In the genomic region with DNA sequence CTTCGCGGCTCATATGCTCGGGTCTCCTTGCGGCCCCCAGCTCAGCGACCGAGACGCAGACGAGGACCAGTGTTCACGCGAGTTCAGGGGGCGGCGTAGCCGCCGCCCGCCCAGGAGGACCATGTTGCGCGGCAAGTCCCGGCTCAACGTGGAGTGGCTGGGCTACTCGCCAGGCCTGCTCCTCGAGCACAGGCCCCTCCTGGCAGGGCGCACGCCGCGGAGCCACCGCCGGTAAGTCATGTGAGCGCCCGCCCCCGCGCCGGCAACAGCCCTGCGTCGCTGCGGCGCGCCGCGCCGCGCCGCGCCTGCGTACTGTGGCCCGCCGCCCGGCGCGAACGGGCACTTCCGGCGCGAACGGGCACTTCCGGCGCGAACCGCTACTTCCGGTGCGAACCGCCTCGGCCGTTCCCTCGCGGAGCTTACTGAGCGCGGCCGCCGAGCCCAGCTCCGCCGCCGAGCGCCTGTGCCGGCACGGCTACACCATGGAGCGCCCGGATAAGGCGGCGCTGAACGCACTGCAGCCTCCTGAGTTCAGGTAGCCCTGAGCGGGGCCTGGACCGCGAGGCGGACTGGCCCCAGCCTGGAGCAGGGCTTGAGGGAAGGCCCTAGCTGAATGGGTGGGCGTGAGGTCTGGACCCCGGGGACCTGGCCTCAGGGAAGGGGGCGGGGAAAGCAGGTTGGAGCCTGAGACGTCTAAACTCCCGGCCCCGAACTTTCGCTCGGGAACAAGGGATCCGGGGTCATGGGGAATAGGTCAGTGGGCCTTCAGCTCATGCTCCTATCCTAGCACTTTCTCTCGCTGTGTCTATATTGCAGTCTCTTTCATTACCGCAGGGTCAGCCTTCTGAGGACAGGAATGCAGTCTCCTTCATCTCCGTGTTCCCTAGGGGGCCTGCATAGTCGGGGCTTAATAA, we compare ENCODE assay signal across 8 cellular contexts. TPM values are rescaled to one million over a fixed set of nuclear protein-coding genes. Genes with fewer than 3 reads are reported as not detected.
A peak's percentile ranks its signal among the peaks of the same experiment; 100 is the strongest.
DNase-seq lines count a peak whose midpoint lies in the region; ATAC-seq and TF ChIP-seq lines count a peak whose summit lies in the region.

A gene with protein sequence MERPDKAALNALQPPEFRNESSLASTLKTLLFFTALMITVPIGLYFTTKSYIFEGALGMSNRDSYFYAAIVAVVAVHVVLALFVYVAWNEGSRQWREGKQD (plus strand): TSS at position 380 of the 914 bp plus-strand sequence. CDS start 103 bp downstream, at position 483.

- H3K4me2 ChIP-seq in GM23248 (ENCODE audit: unreplicated experiment) (peak within 1 kb of the TSS; percentile 90), Karpas-422 (ENCODE audit: low read depth, low read length, poor library complexity, severe bottlenecking) (peak within 1 kb of the TSS; percentile 68)

- H2AFZ ChIP-seq in GM23248 (peak within 1 kb of the TSS; percentile 93), Karpas-422 (ENCODE audit: low read length) (0 out of 2 replicates have a peak within 1 kb of the TSS, but pooled peaks have one; percentile 40)

- TF ChIP-seq CTCF in RWPE2 (IDR thresholded peaks at IDR 0.05; ENCODE audit: poor library complexity, severe bottlenecking) (no peak), neural crest cell (conservative IDR thresholded peaks at IDR 0.05) (no peak), stomach (IDR thresholded peaks at IDR 0.05) (no peak)

- no peaks in the 10 kb centered on the region for H3K27me3 Mint-ChIP-seq in neural crest cell (ENCODE audit: low read depth)

- H3K27me3 ChIP-seq in GM23248 (replicated peaks; ENCODE audit: insufficient read depth) (no peaks in the 10 kb centered on the region), Karpas-422 (ENCODE audit: low read length) (no peaks in the 10 kb centered on the region), RWPE2 (ENCODE audit: insufficient read depth, poor library complexity, severe bottlenecking) (no peaks in the 10 kb centered on the region), stomach (no peaks in the 10 kb centered on the region)

- H3K36me3 ChIP-seq in GM23248 (ENCODE audit: low read depth): no peaks in the 10 kb centered on the region
- H3K36me3 ChIP-seq in Karpas-422 (ENCODE audit: insufficient read depth, low read length): no peaks in the 10 kb centered on the region
- H3K36me3 ChIP-seq in RWPE2 (ENCODE audit: low read depth): no peaks in the 10 kb centered on the region
- H3K36me3 ChIP-seq in stomach: no peaks in the 10 kb centered on the region

- H3K79me2 ChIP-seq in GM23248 (ENCODE audit: insufficient read depth) (peaks cover 50% of the 10 kb centered on the region), Karpas-422 (ENCODE audit: low read length) (peaks cover 51% of the 10 kb centered on the region)

- intact Hi-C loops in stomach (cut with DNase I; ENCODE audit: low total_unique reads): no loop called here

- peaks cover 6% of the 10 kb centered on the region; the same call in 1 of the 2 replicates for H3F3A ChIP-seq in GM23248 (ENCODE audit: insufficient read depth)

- no peaks in the 10 kb centered on the region for H3K9me3 ChIP-seq in GM23248 (ENCODE audit: low read depth)
- no peaks in the 10 kb centered on the region for H3K9me3 ChIP-seq in Karpas-422 (ENCODE audit: low read length)
- H3K9me3 ChIP-seq in RWPE2 (ENCODE audit: severe bottlenecking): no peaks in the 10 kb centered on the region
- no peaks in the 10 kb centered on the region for H3K9me3 ChIP-seq in stomach

- H3K4me1 Mint-ChIP-seq in neural crest cell: peaks cover 45% of the 10 kb centered on the region

- H3K9ac ChIP-seq in GM23248 (peak within 1 kb of the TSS; percentile 95), Karpas-422 (ENCODE audit: low read length) (peak within 1 kb of the TSS; percentile 93)

- TF ChIP-seq POLR2A in stomach (IDR thresholded peaks at IDR 0.05): no peak

- H3K27ac Mint-ChIP-seq in neural crest cell (ENCODE audit: unreplicated experiment): peak within 1 kb of the TSS; percentile 94

- H3K4me1 ChIP-seq in GM23248 (ENCODE audit: insufficient read depth) (peaks cover 21% of the 10 kb centered on the region), Karpas-422 (ENCODE audit: low read length) (peaks cover 37% of the 10 kb centered on the region), RWPE2 (ENCODE audit: insufficient read depth, poor library complexity, severe bottlenecking) (no peaks in the 10 kb centered on the region), stomach (peaks cover 0 to 39% (median 21%) of the 10 kb centered on the region in 4 donors)

- no peak for TF ChIP-seq EP300 in stomach (IDR thresholded peaks at IDR 0.05)

- ATAC-seq in RWPE2 (ENCODE audit: low read depth): peak; percentile 87

- WGBS in GM23248 (ENCODE audit: low coverage in 1 of 2, low lambda C conversion rate in 2 of 2, missing lambda C conversion rate in 2 of 2), 2 experiments: 0 to 1% methylated on average over 43 of the region's 97 CpGs
- 0 to 39% (median 6%) methylated on average over 7 to 94 of the region's 97 CpGs for WGBS in stomach, 5 donors

- H3K9me2 ChIP-seq in GM23248 (ENCODE audit: insufficient read depth) (no peaks in the 10 kb centered on the region), Karpas-422 (replicated peaks; ENCODE audit: insufficient read depth, low read length) (no peaks in the 10 kb centered on the region; the same call in 1 of the 2 replicates)

- H3K27ac ChIP-seq in GM23248 (peak within 1 kb of the TSS; percentile 98), Karpas-422 (ENCODE audit: low read length) (peak within 1 kb of the TSS; percentile 43; the same call in 1 of the 2 replicates), RWPE2 (ENCODE audit: poor library complexity, severe bottlenecking) (peak within 1 kb of the TSS; percentile 58), stomach (peak within 1 kb of the TSS; percentile 88 to 96 (median 94))

- H3K4me3 Mint-ChIP-seq in neural crest cell: peak within 1 kb of the TSS; percentile 91

- peaks cover 3% of the 10 kb centered on the region for H3K9me3 Mint-ChIP-seq in neural crest cell

- peaks cover 3% of the 10 kb centered on the region for H3K36me3 Mint-ChIP-seq in neural crest cell (ENCODE audit: low read depth)

- H4K20me1 ChIP-seq in GM23248 (ENCODE audit: insufficient read depth): no peaks in the 10 kb centered on the region
- peaks cover 11% of the 10 kb centered on the region; the same call in 1 of the 2 replicates for H4K20me1 ChIP-seq in Karpas-422 (ENCODE audit: insufficient read depth, low read depth, low read length)

- H3K4me3 ChIP-seq in GM23248 (peak within 1 kb of the TSS; percentile 95), Karpas-422 (ENCODE audit: low read length) (peak within 1 kb of the TSS; percentile 77), RWPE2 (ENCODE audit: severe bottlenecking) (peak within 1 kb of the TSS; percentile 52), stomach (peak within 1 kb of the TSS; percentile 63 to 73 (median 72))

- in situ Hi-C loops in GM23248 (cut with MboI): no loop called here

- peak; percentile 89 for DNase-seq in EH (ENCODE audit: low read depth)
- DNase-seq in GM23248: peak; percentile 91
- DNase-seq in Karpas-422: peak; percentile 90
- peak; percentile 75 for DNase-seq in RWPE2 (ENCODE audit: low spot score)
- DNase-seq in activated effector memory CD4-positive, alpha-beta T cell treated with Interleukin-2 at 50 U/mL for 16 hours: peak; percentile 73
- peak; percentile 77 for DNase-seq in fibroblast of the conjunctiva (ENCODE audit: low read depth)
- peak; percentile 56 for DNase-seq in neural crest cell (ENCODE audit: low read depth, low spot score)
- DNase-seq in stomach: peak; percentile 88

RNA-seq across cellular contexts. Expression of the gene that starts here (rescaled TPM):
- total RNA-seq in GM23248 (2014; rRNA removed; shearing (Covaris generic)): 65.6 and 65.9 TPM in 2 replicates
- polyA plus RNA-seq in GM23248 (2016; fragmentation: Nextera tagmentation; extraction: Ambion mirVana) (33.6 and 36.7 TPM in 2 replicates), stomach (1 to 10 TPM; 5.6 to 6.8 (median 6.1) TPM)
- 19.1 and 49.8 TPM in 2 replicates for total RNA-seq in Karpas-422 (2014; rRNA removed; shearing (Covaris generic); ENCODE audit: low replicate concordance)
- total RNA-seq in neural crest cell (51.3 and 60.1 TPM in 2 replicates), stomach (10 to 100 TPM in 3 of 5 donors, under 1 TPM in 2; 0.29 to 35.8 (median 12.1) TPM)

Comparison
In these comparisons a context has a peak if more than half of its experiments do, and no peak if none do; other contexts are left out.
1. Peak in every context shown above with its lines: DNase-seq, ATAC-seq, H3K4me3 ChIP-seq and H3K27ac ChIP-seq.
2. H3K27ac ChIP-seq: peak in every context shown above with its lines; median percentile 98 in GM23248; 94 in stomach; 58 in RWPE2; 43 in Karpas-422.